In the genomic region with DNA sequence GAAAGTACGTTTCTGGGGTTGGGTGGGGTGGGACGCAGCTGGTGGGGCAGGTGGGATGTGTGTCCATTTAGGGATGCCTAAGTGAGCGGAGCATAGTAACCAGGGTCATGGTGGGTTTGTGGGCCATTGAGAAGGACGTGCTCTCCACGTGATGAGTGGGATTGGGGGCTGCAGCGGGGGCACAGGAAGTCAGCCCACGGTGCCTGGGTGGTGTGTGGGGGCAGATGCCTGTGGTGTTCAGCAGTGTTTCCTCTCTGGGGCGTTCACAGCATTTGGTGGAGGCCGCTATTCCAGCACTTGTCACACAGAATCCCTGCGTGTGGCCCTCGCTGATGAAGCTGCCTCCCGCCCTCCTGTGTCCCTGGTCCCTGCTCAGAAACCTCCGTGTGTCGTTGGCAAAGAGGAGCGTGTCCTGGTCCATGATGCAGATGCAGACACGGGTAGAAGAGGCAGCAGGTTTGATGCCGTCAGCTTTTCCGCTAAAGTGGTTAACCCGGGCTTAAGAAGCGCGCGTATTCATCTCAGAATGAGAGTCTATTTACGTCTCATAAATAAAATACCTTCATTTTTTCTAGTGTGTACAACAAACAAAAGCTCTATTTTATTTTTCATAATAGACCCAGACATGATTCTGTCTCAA, we compare ENCODE assay signal across 19 cellular contexts.
"Had no signal": no experiment of that assay in that cellular context is flagged by ENCODE, and none has a peak within 500 bp of the region (broad histone marks: within the 10 kb centered on the region; RNA-seq: fewer than 3 reads in every experiment).

No MANE protein-coding gene starts in this region.

- H3K4me1 Mint-ChIP-seq: activated CD4-positive, alpha-beta T cell treated with anti-CD3 and anti-CD28 coated beads for 36 hours; immature natural killer cell had no signal

- H3K27ac ChIP-seq: heart left ventricle, pancreas, tibial artery, vagina had no signal

- H3K9me3 ChIP-seq: heart left ventricle, pancreas, tibial artery, vagina had no signal

- H3K9me3 Mint-ChIP-seq: activated CD4-positive, alpha-beta memory T cell treated with anti-CD3 and anti-CD28 coated beads for 36 hours; immature natural killer cell; neural crest cell had no signal

- ATAC-seq: activated CD4-positive, alpha-beta T cell treated with anti-CD3 and anti-CD28 coated beads for 36 hours; heart left ventricle; pancreas; sciatic nerve had no signal

- H3K27ac Mint-ChIP-seq: activated CD4-positive, alpha-beta memory T cell treated with anti-CD3 and anti-CD28 coated beads for 36 hours; activated CD4-positive, alpha-beta T cell treated with anti-CD3 and anti-CD28 coated beads for 36 hours; activated naive CD8-positive, alpha-beta T cell; immature natural killer cell had no signal

- H3K27me3 Mint-ChIP-seq: brain had no signal

- H3K4me3 Mint-ChIP-seq: activated CD4-positive, alpha-beta memory T cell treated with anti-CD3 and anti-CD28 coated beads for 36 hours; activated CD4-positive, alpha-beta T cell treated with anti-CD3 and anti-CD28 coated beads for 36 hours; activated naive CD8-positive, alpha-beta T cell; brain; immature natural killer cell; neural crest cell had no signal

- FAIRE-seq: pancreas had no signal

- H3K27me3 ChIP-seq: pancreas, vagina had no signal

- H3K4me3 ChIP-seq: heart left ventricle, pancreas, tibial artery, vagina had no signal

- H3K36me3 ChIP-seq: heart left ventricle, pancreas, tibial artery, vagina had no signal

- DNase-seq: activated CD4-positive, alpha-beta memory T cell treated with anti-CD3 and anti-CD28 coated beads for 36 hours; activated CD4-positive, alpha-beta T cell treated with anti-CD3 and anti-CD28 coated beads for 36 hours; activated effector memory CD4-positive, alpha-beta T cell treated with anti-CD3 and anti-CD28 coated beads, Interleukin-2, amount 50 U/mL, for 16 hours; activated T-cell treated with anti-CD3 and anti-CD28 coated beads, Interleukin-2, amount 50 U/mL, for 48 hours; central memory CD4-positive, alpha-beta T cell; cortex of kidney; effector CD8-positive, alpha-beta T cell; foreskin melanocyte; heart left ventricle; immature natural killer cell; pancreas; stimulated activated CD4-positive, alpha-beta T cell treated with anti-CD3 and anti-CD28 coated beads, Interleukin-2, amount 100 ng/mL, for 24 hours; T-helper 2 cell; tibial artery had no signal

- H3K36me3 Mint-ChIP-seq: activated CD4-positive, alpha-beta memory T cell treated with anti-CD3 and anti-CD28 coated beads for 36 hours; activated naive CD8-positive, alpha-beta T cell; brain; immature natural killer cell had no signal

- H3K4me1 ChIP-seq: heart left ventricle, pancreas had no signal
